Comparison of ENCODE assay signal across 28 cellular contexts in genomic region chr2:95179451-95179850, GRCh38.
"Had no signal": no experiment of that assay in that cellular context is flagged by ENCODE, and none has a peak within 500 bp of the region (broad histone marks: within the 10 kb centered on the region; RNA-seq: fewer than 3 reads in every experiment).

No MANE protein-coding gene starts in this region.

- ATAC-seq: activated CD4-positive, CD25-positive, alpha-beta regulatory T cell treated with anti-CD3 and anti-CD28 coated beads, Interleukin-2, amount 50 U/mL, for 24 hours; stimulated activated naive B cell treated with anti-CD40 and anti-IgM and Interleukin-4, amounts not matched to agents 10 μg/mL and 1 μg/mL and 100 μg/mL, for 72 hours had no signal

- FAIRE-seq: frontal cortex, TTC549, urothelium cell line had no signal

- H3K4me2 ChIP-seq: hepatocyte had no signal

- H3K27me3 ChIP-seq: esophagus squamous epithelium, hepatocyte, neutrophil, ovary had no signal

- H2AFZ ChIP-seq: hepatocyte had no signal

- DNase-seq: activated CD4-positive, alpha-beta memory T cell treated with anti-CD3 and anti-CD28 coated beads, Interleukin-2, amount 10 ng/mL, durations not matched to agents 7 days and 5 days; activated CD4-positive, alpha-beta T cell treated with anti-CD3 and anti-CD28 coated beads, Interleukin-2, amount 10 ng/mL, durations not matched to agents 7 days and 5 days; activated CD8-positive, alpha-beta memory T cell treated with anti-CD3 and anti-CD28 coated beads, Interleukin-2, amount 50 U/mL, for 48 hours; activated gamma-delta T cell; activated naive CD4-positive, alpha-beta T cell treated with anti-CD3 and anti-CD28 coated beads, Interleukin-2, amount 10 ng/mL, durations not matched to agents 7 days and 5 days; activated naive CD8-positive, alpha-beta T cell treated with anti-CD3 and anti-CD28 coated beads, Interleukin-2, amount 10 ng/mL, durations not matched to agents 7 days and 5 days; activated T-cell treated with anti-CD3 and anti-CD28 coated beads, Interleukin-2, amount 50 U/mL, for 24 hours; amygdala; central memory CD4-positive, alpha-beta T cell; effector CD4-positive, alpha-beta T cell; esophagus squamous epithelium; islet precursor cell; mesendoderm; ovary; stimulated activated CD4-positive, alpha-beta T cell treated with anti-CD3 and anti-CD28 coated beads, Interleukin-15, amount 100 ng/mL, for 24 hours; stimulated activated CD4-positive, alpha-beta T cell treated with anti-CD3 and anti-CD28 coated beads, Interleukin-2, amount 100 ng/mL, for 24 hours; stimulated activated naive B cell treated with anti-CD40 and anti-IgM and Interleukin-4, amounts not matched to agents 10 μg/mL and 1 μg/mL and 100 μg/mL, for 72 hours; SW 1271; T-helper 9 cell; trophoblast cell; WERI-Rb-1 had no signal

- H3K27ac ChIP-seq: esophagus squamous epithelium, hepatocyte, neutrophil, ovary, WERI-Rb-1 had no signal

- H3K4me3 ChIP-seq: esophagus squamous epithelium, hepatocyte, lung, ovary had no signal

- H3K4me1 ChIP-seq: esophagus squamous epithelium had no signal
